ENCODE assay signal across 8 cellular contexts in the genomic region with DNA sequence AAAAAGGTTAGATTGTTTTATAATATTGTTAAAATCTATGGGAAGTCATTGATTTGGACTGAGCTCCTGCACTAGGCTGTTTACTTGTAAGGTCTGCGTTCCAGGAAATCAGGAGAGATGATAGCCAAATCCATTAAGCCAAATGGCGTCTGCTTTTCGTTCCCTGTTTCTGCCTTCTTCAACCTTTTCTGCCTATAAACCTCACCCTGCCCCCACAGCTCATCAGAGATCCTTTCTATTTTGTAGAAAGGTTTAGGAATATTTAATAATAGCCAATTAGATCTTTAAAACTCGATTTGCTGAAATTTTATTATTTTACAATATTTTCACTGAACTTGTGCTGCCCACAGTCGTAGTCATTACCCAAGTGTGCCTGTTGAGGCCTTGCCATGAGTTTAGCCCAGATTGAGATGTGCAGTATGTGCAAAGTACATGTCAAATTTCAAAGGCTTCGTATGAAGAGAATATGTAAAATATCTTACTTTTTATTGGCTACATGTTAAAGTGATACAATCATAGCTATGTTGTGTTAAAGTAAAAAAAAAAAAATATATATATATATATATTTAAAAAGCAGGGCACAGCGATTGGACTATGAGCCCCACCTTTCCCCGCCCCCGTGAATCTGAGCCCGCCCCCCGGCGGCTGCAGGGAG. TPM values are rescaled to one million over a fixed set of nuclear protein-coding genes. Genes with fewer than 3 reads are reported as not detected.
DNase-seq lines count a peak whose midpoint lies in the region; ATAC-seq lines count a peak whose summit lies in the region.

No MANE protein-coding gene starts in this region.

- DNase-seq in dedifferentiated amniotic fluid mesenchymal stem cell (ENCODE audit: extremely low spot score), result peak; percentile 77
- DNase-seq in sciatic nerve (ENCODE audit: low spot score), result no peak
- DNase-seq in NCI-H1105 (lab: John Stamatoyannopoulos, UW), result no peak
- DNase-seq in ecto neural progenitor cell (ENCODE audit: low spot score), result no peak
- no peak for DNase-seq in NOMO-1 treated with DMSO at 0.1 percent for 48 hours (lab: John Stamatoyannopoulos, UW; ENCODE audit: unreplicated experiment)

- H3K36me3 ChIP-seq in BLaER1, result peaks cover 23% of the 10 kb centered on the region

- peaks cover 20% of the 10 kb centered on the region for H3K4me1 ChIP-seq in BLaER1

- no peak overlapping the region for H3K9ac ChIP-seq in BLaER1

- H3K9me3 ChIP-seq in BLaER1, result no peaks in the 10 kb centered on the region

- peaks cover 21 to 26% (median 24%) of the 10 kb centered on the region in 3 donors for H3K4me1 Mint-ChIP-seq in IgD-negative memory B cell

- peak overlapping the region in 3 of 4 donors; percentile 34 to 90 (median 78) for H3K4me3 Mint-ChIP-seq in IgD-negative memory B cell

- peaks cover 1% of the 10 kb centered on the region for H3K36me3 Mint-ChIP-seq in IgD-negative memory B cell

- H3K4me3 ChIP-seq in BLaER1, result no peak overlapping the region

- intact Hi-C loops in sciatic nerve (cut with DNase I), result no loop called here

- H3K27ac ChIP-seq in BLaER1, result no peak overlapping the region

- peak overlapping the region; percentile 28; the same call in 1 of the 2 replicates for H3K4me2 ChIP-seq in BLaER1

- no peaks in the 10 kb centered on the region for H3K27me3 Mint-ChIP-seq in IgD-negative memory B cell

- no peaks in the 10 kb centered on the region; the same call in 1 of the 2 replicates for H4K20me1 ChIP-seq in BLaER1

- peak overlapping the region in 2 of 3 donors; percentile 43 to 87 for H3K27ac Mint-ChIP-seq in IgD-negative memory B cell

- ATAC-seq in GM19372 (IDR thresholded peaks at IDR 0.05; ENCODE audit: low read depth, unreplicated experiment) (peak; percentile 2), sciatic nerve (peak; percentile 4)

- H3K9me3 Mint-ChIP-seq in IgD-negative memory B cell, result no peaks in the 10 kb centered on the region

- H3K27me3 ChIP-seq in BLaER1, result no peaks in the 10 kb centered on the region

RNA-seq across cellular contexts. Expression of gene IARS2, which starts 0.4 kb away (rescaled TPM):
- polyA plus RNA-seq in IgD-negative memory B cell, result 58.6 TPM
- 48.7 TPM for total RNA-seq in sciatic nerve

RNA-seq across cellular contexts. Expression of gene BPNT1, which starts 3.9 kb away (rescaled TPM):
- 22.4 TPM for polyA plus RNA-seq in IgD-negative memory B cell
- total RNA-seq in sciatic nerve, result 18.5 TPM

RNA-seq across cellular contexts. Expression of gene EPRS1, which starts 47.2 kb away (rescaled TPM):
- 53.4 TPM for polyA plus RNA-seq in IgD-negative memory B cell
- total RNA-seq in sciatic nerve, result 85.9 TPM
